In the genomic region with DNA sequence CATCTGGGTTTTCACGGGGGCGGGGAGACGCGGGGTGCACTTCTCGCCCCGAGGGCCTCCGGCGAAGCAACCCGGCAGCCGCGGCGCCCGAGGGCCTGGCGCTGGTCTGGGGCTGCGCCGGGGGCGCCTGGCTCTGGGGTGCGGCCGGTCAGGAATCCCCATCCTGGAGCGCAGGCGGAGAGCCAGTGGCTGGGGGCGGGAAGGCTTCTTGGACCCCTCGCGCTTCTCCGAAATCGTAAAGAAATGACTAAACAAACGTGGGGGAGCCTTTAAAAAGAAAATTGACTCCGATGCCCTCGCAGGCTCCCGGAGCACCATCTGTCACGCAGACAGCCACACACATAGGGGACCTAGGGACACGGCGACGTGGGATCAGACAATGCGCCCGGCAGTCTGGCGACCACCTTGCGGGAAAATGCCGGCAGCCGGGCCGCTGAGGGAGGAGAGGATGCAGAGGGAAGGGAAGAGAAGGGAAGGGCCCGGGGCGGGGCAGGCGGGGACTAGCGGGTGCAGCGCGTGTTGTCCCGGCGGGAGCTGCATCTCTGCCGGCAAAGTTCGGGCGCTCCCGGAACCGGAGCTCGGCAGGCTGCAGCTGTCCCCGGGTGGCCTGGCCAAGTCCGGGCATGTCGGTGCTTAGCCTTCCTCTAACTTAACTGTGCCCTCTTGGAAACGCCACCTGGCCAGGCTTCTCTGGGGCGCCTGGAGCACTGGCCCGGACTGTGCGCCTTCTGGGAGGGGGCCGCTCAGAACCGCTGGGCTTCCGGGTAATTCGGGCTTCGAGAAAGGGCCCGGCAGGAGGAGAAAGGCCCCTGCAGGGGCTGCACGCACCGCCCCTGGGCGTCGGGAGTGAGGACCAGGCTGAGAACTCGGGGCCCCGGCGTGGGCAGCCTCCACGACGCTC, we compare ENCODE assay signal across 8 cellular contexts. TPM values are rescaled to one million over a fixed set of nuclear protein-coding genes. Genes with fewer than 3 reads are reported as not detected.
A peak's percentile ranks its signal among the peaks of the same experiment; 100 is the strongest.
DNase-seq lines count a peak whose midpoint lies in the region; ATAC-seq and TF ChIP-seq lines count a peak whose summit lies in the region.

No MANE protein-coding gene starts in this region.

- TF ChIP-seq CTCF in esophagus muscularis mucosa (IDR thresholded peaks at IDR 0.05) (no peak), nephron progenitor cell (IDR thresholded peaks at IDR 0.05) (no peak), transverse colon (IDR thresholded peaks at IDR 0.05) (no peak)

- no peaks in the 10 kb centered on the region for H3K36me3 Mint-ChIP-seq in T-helper 1 cell treated with Interleukin-12 subunit alpha and Interleukin-12 subunit beta and Interleukin-4 antibody, amounts not matched to agents 30 μg/mL and 1 μg/mL, for 36 hours (ENCODE audit: low read depth)
- H3K36me3 Mint-ChIP-seq in nephron progenitor cell (ENCODE audit: low read depth), result no peaks in the 10 kb centered on the region

- H3K9me3 ChIP-seq in SJSA1 (replicated peaks) (peaks cover 5% of the 10 kb centered on the region; the same call in 1 of the 2 replicates), esophagus muscularis mucosa (no peaks in the 10 kb centered on the region), transverse colon (no peaks in the 10 kb centered on the region)

- no peak for TF ChIP-seq EP300 in esophagus muscularis mucosa (IDR thresholded peaks at IDR 0.05)
- no peak for TF ChIP-seq EP300 in transverse colon (IDR thresholded peaks at IDR 0.05; ENCODE audit: low read depth)

- H3K27me3 ChIP-seq in SJSA1 (replicated peaks) (peaks cover 56% of the 10 kb centered on the region), esophagus muscularis mucosa (peaks cover 23 to 90% (median 46%) of the 10 kb centered on the region in 4 donors), transverse colon (peaks cover 80% of the 10 kb centered on the region)

- H3K9me3 Mint-ChIP-seq in T-helper 1 cell treated with Interleukin-12 subunit alpha and Interleukin-12 subunit beta and Interleukin-4 antibody, amounts not matched to agents 30 μg/mL and 1 μg/mL, for 36 hours, result no peaks in the 10 kb centered on the region
- no peaks in the 10 kb centered on the region for H3K9me3 Mint-ChIP-seq in nephron progenitor cell

- H3K27me3 Mint-ChIP-seq in T-helper 1 cell treated with Interleukin-12 subunit alpha and Interleukin-12 subunit beta and Interleukin-4 antibody, amounts not matched to agents 30 μg/mL and 1 μg/mL, for 36 hours (ENCODE audit: low read depth), result peaks cover 75% of the 10 kb centered on the region
- H3K27me3 Mint-ChIP-seq in nephron progenitor cell (ENCODE audit: low read depth, poor library complexity), result peaks cover 78% of the 10 kb centered on the region

- H3K4me3 Mint-ChIP-seq in T-helper 1 cell treated with Interleukin-12 subunit alpha and Interleukin-12 subunit beta and Interleukin-4 antibody, amounts not matched to agents 30 μg/mL and 1 μg/mL, for 36 hours, result peak overlapping the region; percentile 69
- peak overlapping the region; percentile 89 for H3K4me3 Mint-ChIP-seq in nephron progenitor cell

- TF ChIP-seq POLR2A in esophagus muscularis mucosa (IDR thresholded peaks at IDR 0.05; ENCODE audit: low read depth) (no peak), transverse colon (IDR thresholded peaks at IDR 0.05) (no peak)

- DNase-seq in T-helper 1 cell (no peak), SJSA1 (ENCODE audit: low read depth in 1 of 2, low spot score in 2 of 2) (no peak), esophagus muscularis mucosa (ENCODE audit: extremely low spot score) (no peak), nephron progenitor cell (peak; percentile 67), NCI-H1092 (lab: John Stamatoyannopoulos, UW) (no peak), transverse colon (no peak)

- no peaks in the 10 kb centered on the region for H3K36me3 ChIP-seq in SJSA1
- H3K36me3 ChIP-seq in esophagus muscularis mucosa, result no peaks in the 10 kb centered on the region
- H3K36me3 ChIP-seq in transverse colon, result no peaks in the 10 kb centered on the region

- H3K4me1 ChIP-seq in SJSA1 (replicated peaks) (peaks cover 11% of the 10 kb centered on the region), esophagus muscularis mucosa (peaks cover 24 to 28% (median 26%) of the 10 kb centered on the region in 4 donors), transverse colon (peaks cover 21 to 26% (median 23%) of the 10 kb centered on the region in 4 donors)

- peaks cover 3% of the 10 kb centered on the region for H3K4me1 Mint-ChIP-seq in T-helper 1 cell treated with Interleukin-12 subunit alpha and Interleukin-12 subunit beta and Interleukin-4 antibody, amounts not matched to agents 30 μg/mL and 1 μg/mL, for 36 hours (ENCODE audit: low read depth)
- peaks cover 4% of the 10 kb centered on the region for H3K4me1 Mint-ChIP-seq in nephron progenitor cell

- intact Hi-C loops in esophagus muscularis mucosa (cut with DNase I) (no loop called here), transverse colon (cut with DNase I; ENCODE audit: low total_unique reads) (no loop called here)

- H3K27ac ChIP-seq in SJSA1 (no peak overlapping the region), esophagus muscularis mucosa (replicated peaks in 1 of 4) (no peak overlapping the region), transverse colon (no peak overlapping the region)

- no peak overlapping the region for H3K27ac Mint-ChIP-seq in T-helper 1 cell treated with Interleukin-12 subunit alpha and Interleukin-12 subunit beta and Interleukin-4 antibody, amounts not matched to agents 30 μg/mL and 1 μg/mL, for 36 hours
- H3K27ac Mint-ChIP-seq in nephron progenitor cell, result no peak overlapping the region

- H3K4me3 ChIP-seq in SJSA1, result peak overlapping the region; percentile 19
- peak overlapping the region; percentile 32 to 52 (median 40) for H3K4me3 ChIP-seq in esophagus muscularis mucosa
- H3K4me3 ChIP-seq in transverse colon, result peak overlapping the region in 2 of 4 donors; percentile 17 to 41

- WGBS in esophagus muscularis mucosa, result 2% methylated on average over 51 of the region's 77 CpGs
- WGBS in transverse colon (ENCODE audit: low coverage in 1 of 2), 2 donors, result 1% methylated on average over 35 of the region's 77 CpGs; no CpG with 5 or more reads in 1 of the 2 donors

- in situ Hi-C loops in transverse colon (cut with MboI; ENCODE audit: low pct_ligation_motif_present in 1 of 4, low pct_unique_long_range_greater_than_20kb in 1 of 4, low sequenced_read_pairs in 3 of 4), result no loop called here

- ATAC-seq in GM18868 (IDR thresholded peaks at IDR 0.05; ENCODE audit: unreplicated experiment), result no peak

RNA-seq across cellular contexts. Expression of a gene that starts 1.9 kb away (rescaled TPM):
- 0.11 TPM in 1 of 2 replicates, not detected in the other for total RNA-seq in SJSA1 (2014; rRNA removed; shearing (Covaris generic))
- total RNA-seq in esophagus muscularis mucosa, result not detected
- total RNA-seq in transverse colon, result not detected
